ENCODE assay signal across 22 cellular contexts in genomic region chr5:128773378-128773777, GRCh38.
"Had no signal": no experiment of that assay in that cellular context is flagged by ENCODE, and none has a peak within 500 bp of the region (broad histone marks: within the 10 kb centered on the region; RNA-seq: fewer than 3 reads in every experiment).

No MANE protein-coding gene starts in this region.

- H3K27ac Mint-ChIP-seq: activated CD4-positive, alpha-beta memory T cell treated with anti-CD3 and anti-CD28 coated beads, Interleukin-2, amount 10 ng/mL, durations not matched to agents 7 days and 5 days; activated CD4-positive, alpha-beta T cell treated with anti-CD3 and anti-CD28 coated beads, Interleukin-2, amount 10 ng/mL, durations not matched to agents 24 days and 14 days; activated CD8-positive, alpha-beta memory T cell treated with anti-CD3 and anti-CD28 coated beads, Interleukin-2, amount 10 ng/mL, durations not matched to agents 7 days and 5 days; activated naive CD4-positive, alpha-beta T cell treated with anti-CD3 and anti-CD28 coated beads, Interleukin-2, amount 50 U/mL, for 24 hours; activated T-helper 1 cell treated with anti-CD3 and anti-CD28 coated beads, Interleukin-12 subunit alpha, Interleukin-12 subunit beta, Interleukin-2, Interleukin-4 antibody, amounts not matched to agents 30 ng/mL and 10 ng/mL and 1 ng/mL, durations not matched to agents 14 hours and 24 hours and 36 hours; naive thymus-derived CD4-positive, alpha-beta T cell; neural progenitor cell had no signal

- H3K27me3 Mint-ChIP-seq: activated naive CD4-positive, alpha-beta T cell treated with anti-CD3 and anti-CD28 coated beads, Interleukin-2, amount 50 U/mL, for 24 hours had no signal

- ATAC-seq: activated CD4-positive, CD25-positive, alpha-beta regulatory T cell treated with anti-CD3 and anti-CD28 coated beads, Interleukin-2, amount 50 U/mL, for 24 hours; activated CD8-positive, alpha-beta memory T cell treated with anti-CD3 and anti-CD28 coated beads, Interleukin-2, amount 10 ng/mL, durations not matched to agents 7 days and 5 days; gastroesophageal sphincter; left cardiac atrium; naive thymus-derived CD4-positive, alpha-beta T cell; SK-N-SH treated with all-trans-retinoic acid at 6 μM for 48 hours; stimulated activated naive CD8-positive, alpha-beta T cell treated with anti-CD3 and anti-CD28 coated beads, Interleukin-15, Interleukin-2, amounts not matched to agents 100 U/mL and 50 U/mL, for 24 hours had no signal

- H3K9me3 Mint-ChIP-seq: activated CD4-positive, alpha-beta memory T cell treated with anti-CD3 and anti-CD28 coated beads, Interleukin-2, amount 10 ng/mL, durations not matched to agents 7 days and 5 days; activated naive CD4-positive, alpha-beta T cell treated with anti-CD3 and anti-CD28 coated beads, Interleukin-2, amount 50 U/mL, for 24 hours; activated T-helper 1 cell treated with anti-CD3 and anti-CD28 coated beads, Interleukin-12 subunit alpha, Interleukin-12 subunit beta, Interleukin-2, Interleukin-4 antibody, amounts not matched to agents 30 ng/mL and 10 ng/mL and 1 ng/mL, durations not matched to agents 14 hours and 24 hours and 36 hours; neural progenitor cell had no signal

- DNase-seq: activated CD4-positive, alpha-beta memory T cell treated with anti-CD3 and anti-CD28 coated beads, Interleukin-2, amount 10 ng/mL, durations not matched to agents 7 days and 5 days; activated CD4-positive, alpha-beta T cell treated with anti-CD3 and anti-CD28 coated beads, Interleukin-2, amount 10 ng/mL, durations not matched to agents 24 days and 14 days; activated CD8-positive, alpha-beta memory T cell treated with anti-CD3 and anti-CD28 coated beads, Interleukin-2, amount 10 ng/mL, durations not matched to agents 7 days and 5 days; activated gamma-delta T cell treated with Interleukin-2 at 50 U/mL for 16 hours; aorta; esophagus squamous epithelium; head of caudate nucleus; hypothalamus; islet precursor cell; left cardiac atrium; naive thymus-derived CD4-positive, alpha-beta T cell; retina; stimulated activated CD4-positive, alpha-beta T cell treated with anti-CD3 and anti-CD28 coated beads, Interleukin-12 subunit alpha, Interleukin-12 subunit beta, amount 100 ng/mL, for 4 hours; stimulated activated CD4-positive, alpha-beta T cell treated with anti-CD3 and anti-CD28 coated beads, Interleukin-4, amount 100 ng/mL, for 4 hours; stimulated activated naive CD8-positive, alpha-beta T cell treated with anti-CD3 and anti-CD28 coated beads, Interleukin-15, Interleukin-2, amounts not matched to agents 100 U/mL and 50 U/mL, for 24 hours; upper lobe of left lung had no signal

- H3K36me3 Mint-ChIP-seq: activated CD8-positive, alpha-beta memory T cell treated with anti-CD3 and anti-CD28 coated beads, Interleukin-2, amount 10 ng/mL, durations not matched to agents 7 days and 5 days; activated naive CD4-positive, alpha-beta T cell treated with anti-CD3 and anti-CD28 coated beads, Interleukin-2, amount 50 U/mL, for 24 hours; naive thymus-derived CD4-positive, alpha-beta T cell; neural progenitor cell had no signal

- H3K4me3 Mint-ChIP-seq: activated CD4-positive, alpha-beta memory T cell treated with anti-CD3 and anti-CD28 coated beads, Interleukin-2, amount 10 ng/mL, durations not matched to agents 7 days and 5 days; activated CD4-positive, alpha-beta T cell treated with anti-CD3 and anti-CD28 coated beads, Interleukin-2, amount 10 ng/mL, durations not matched to agents 24 days and 14 days; activated CD8-positive, alpha-beta memory T cell treated with anti-CD3 and anti-CD28 coated beads, Interleukin-2, amount 10 ng/mL, durations not matched to agents 7 days and 5 days; activated naive CD4-positive, alpha-beta T cell treated with anti-CD3 and anti-CD28 coated beads, Interleukin-2, amount 50 U/mL, for 24 hours; activated T-helper 1 cell treated with anti-CD3 and anti-CD28 coated beads, Interleukin-12 subunit alpha, Interleukin-12 subunit beta, Interleukin-2, Interleukin-4 antibody, amounts not matched to agents 30 ng/mL and 10 ng/mL and 1 ng/mL, durations not matched to agents 14 hours and 24 hours and 36 hours; naive thymus-derived CD4-positive, alpha-beta T cell; neural progenitor cell had no signal
